Comparison of ENCODE assay signal across 11 cellular contexts in genomic region chr10:88793747-88794299, GRCh38. TPM values are rescaled to one million over a fixed set of nuclear protein-coding genes. Genes with fewer than 3 reads are reported as not detected.
DNase-seq lines count a peak whose midpoint lies in the region; ATAC-seq, FAIRE-seq and TF ChIP-seq lines count a peak whose summit lies in the region.
"Had no signal": no experiment of that assay in that cellular context is flagged by ENCODE, and none has a peak within 500 bp of the region (broad histone marks: within the 10 kb centered on the region; RNA-seq: fewer than 3 reads in every experiment).

No MANE protein-coding gene starts in this region.

- H3K4me3 Mint-ChIP-seq in WTC11 = no peak overlapping the region

- 0 out of 2 replicates have a peak, but pooled peaks cover 4% of the 10 kb centered on the region for H3K9me3 Mint-ChIP-seq in WTC11

- TF ChIP-seq EP300 in A549 (IDR thresholded peaks at IDR 0.05) = no peak

- CTCF ChIA-PET in A549 (lab: Yijun Ruan, JAX) = interaction anchor here (0.8 to 1.7 kb wide), 4 partner anchors 9 to 17 kb away, joined by 3 to 6 read pairs (median 4); partner anchors contain the start of gene LIPM
- CTCF ChIA-PET in WTC11 (lab: Charles Lee) = interaction anchor here (1.0 to 3.4 kb wide), 3 partner anchors 66 to 211 kb away, joined by 3 to 18 read pairs (median 4); partner anchors contain the start of gene RNLS

- peak overlapping the region in 1 of 2 experiments; percentile 60; a peak in 3 of 6 replicates for H3K27ac ChIP-seq in A549

- H3K36me3 Mint-ChIP-seq in WTC11 = no peaks in the 10 kb centered on the region

- POLR2A ChIA-PET in A549 (lab: Yijun Ruan, JAX) = no interaction called here
- POLR2A ChIA-PET in WTC11 (lab: Charles Lee) = no interaction called here

- H3K27ac Mint-ChIP-seq in WTC11 = no peak overlapping the region

- TF ChIP-seq RAD21 in A549 (conservative IDR thresholded peaks at IDR 0.05 in 1 of 2, IDR thresholded peaks at IDR 0.05 in 1 of 2) = no peak

- FAIRE-seq in A549 (lab: Jason Lieb, UNC) (peak; percentile 43), GM12891 (lab: Jason Lieb, UNC) (peak; percentile 16)

- ATAC-seq in A549 (no peak), HG02970 (IDR thresholded peaks at IDR 0.05; ENCODE audit: low FRiP score, unreplicated experiment) (no peak), WTC11 (no peak), HG02623 (IDR thresholded peaks at IDR 0.05; ENCODE audit: unreplicated experiment) (no peak), HG03342 (IDR thresholded peaks at IDR 0.05; ENCODE audit: unreplicated experiment) (no peak)

- peaks cover 22% of the 10 kb centered on the region for H3K4me1 ChIP-seq in A549

- peaks cover 6% of the 10 kb centered on the region; the same call in 1 of the 2 replicates for H3K4me1 Mint-ChIP-seq in WTC11

- TF ChIP-seq POLR2A in A549 (IDR thresholded peaks at IDR 0.05; ENCODE audit: low read length) = no peak
- TF ChIP-seq POLR2A in GM12891 (IDR thresholded peaks at IDR 0.05; ENCODE audit: low read depth, low read length) = no peak

- DNase-seq in A549 (ENCODE audit: low read depth in 1 of 2, low spot score in 1 of 2) (no peak), GM12891 (ENCODE audit: insufficient read length, low spot score) (no peak), NCI-H69 (lab: John Stamatoyannopoulos, UW) (peak; percentile 7), choroid plexus epithelial cell (ENCODE audit: low read depth) (peak; percentile 71), WTC11 (ENCODE audit: low spot score) (no peak)
- DNase-seq: activated effector memory CD4-positive, alpha-beta T cell treated with anti-CD3 and anti-CD28 coated beads, Interleukin-2, amount 50 U/mL, for 16 hours had no signal

- no peaks in the 10 kb centered on the region for H3K9me3 ChIP-seq in A549

- peak overlapping the region; percentile 15; the same call in 1 of the 3 replicates for H3K4me2 ChIP-seq in A549

- TF ChIP-seq CTCF in A549 (IDR thresholded peaks at IDR 0.05) = no peak
- TF ChIP-seq CTCF in choroid plexus epithelial cell (conservative IDR thresholded peaks at IDR 0.05; ENCODE audit: low read depth, low read length) = no peak
- TF ChIP-seq CTCF in WTC11 (IDR thresholded peaks at IDR 0.05) = no peak

- WGBS in A549 (ENCODE audit: missing lambda C conversion rate) = 18% methylated on average over 2 of the region's 2 CpGs

- H3K4me3 ChIP-seq in A549 = no peak overlapping the region
- no peak overlapping the region for H3K4me3 ChIP-seq in choroid plexus epithelial cell (ENCODE audit: low read depth, low read length)

- H3K27me3 Mint-ChIP-seq in WTC11 (ENCODE audit: low read depth) = peaks cover 5% of the 10 kb centered on the region; the same call in 1 of the 2 replicates

TF ChIP-seq in A549, 52 proteins besides CTCF, POLR2A, EP300 and RAD21:
- no peak for TF ChIP-seq FOSL2 (IDR thresholded peaks at IDR 0.05)
- peak; percentile 74 for TF ChIP-seq FOSL2 (CRISPR knock-in tag; IDR thresholded peaks at IDR 0.05)
- no peak for TF ChIP-seq HEYL (CRISPR knock-in tag; IDR thresholded peaks at IDR 0.05)
TF ChIP-seq in A549: peak in this region for 1.

TF ChIP-seq in GM12891, 5 proteins besides CTCF, POLR2A, EP300 and RAD21:
- TF ChIP-seq POLR2AphosphoS5 (IDR thresholded peaks at IDR 0.05; ENCODE audit: low read depth, low read length) (no peak), POU2F2 (IDR thresholded peaks at IDR 0.05; ENCODE audit: low read depth, low read length) (no peak), PAX5 (IDR thresholded peaks at IDR 0.05; ENCODE audit: insufficient read depth, low read length, severe bottlenecking) (no peak), TAF1 (IDR thresholded peaks at IDR 0.05; ENCODE audit: low read depth, low read length) (no peak), SPI1 (IDR thresholded peaks at IDR 0.05; ENCODE audit: low read depth, low read length) (no peak)

TF ChIP-seq in WTC11, 78 proteins besides CTCF, POLR2A, EP300 and RAD21:
- no peak for TF ChIP-seq MYBL2 (CRISPR knock-in tag; IDR thresholded peaks at IDR 0.05)

RNA-seq across cellular contexts. Expression of gene LIPM, which starts 8.7 kb away (rescaled TPM):
- polyA plus RNA-seq in A549 (2011; rRNA removed) (not detected in 2 replicates), A549 (2017; fragmentation: RNase III; extraction: RNeasy Plus Mini Kit Qiagen cat#74134 plus additional on column Dnase treatment) (not detected in 3 replicates)
- polyA plus RNA-seq in A549 (2012; cell fraction: cytosol; rRNA removed) = not detected in 2 replicates
- polyA plus RNA-seq in A549 (2012; cell fraction: nucleus; rRNA removed) = not detected in 2 replicates
- polyA minus RNA-seq in A549 (2011; rRNA and poly(A)+ RNA removed) = not detected in 2 replicates
- polyA plus RNA-seq in GM12891 (2012; ENCODE audit: low read depth, missing spikeins) = not detected
- total RNA-seq in WTC11 (2021) = not detected in 3 replicates
- total RNA-seq: glomerular endothelial cell, mucosa of gallbladder had no signal

RNA-seq across cellular contexts. Expression of gene LIPN, which starts 34.0 kb away (rescaled TPM):
- not detected in 2 replicates for polyA plus RNA-seq in A549 (2011; rRNA removed)
- polyA plus RNA-seq in A549 (2012; cell fraction: cytosol; rRNA removed) = not detected in 2 replicates
- not detected in 2 replicates for polyA plus RNA-seq in A549 (2012; cell fraction: nucleus; rRNA removed)
- polyA plus RNA-seq in A549 (2017; fragmentation: RNase III; extraction: RNeasy Plus Mini Kit Qiagen cat#74134 plus additional on column Dnase treatment) = not detected in 3 replicates
- not detected in 2 replicates for polyA minus RNA-seq in A549 (2011; rRNA and poly(A)+ RNA removed)
- polyA plus RNA-seq in GM12891 (2012; ENCODE audit: low read depth, missing spikeins) = 0.22 TPM
- not detected in 3 replicates for total RNA-seq in WTC11 (2021)
- total RNA-seq: glomerular endothelial cell, mucosa of gallbladder had no signal

RNA-seq across cellular contexts. Expression of gene ANKRD22, which starts 57.8 kb away (rescaled TPM):
- 0.59 and 0.60 TPM in 2 replicates for polyA plus RNA-seq in A549 (2011; rRNA removed)
- polyA plus RNA-seq in A549 (2012; cell fraction: cytosol; rRNA removed) = 0.04 and 0.05 TPM in 2 replicates
- 0.07 TPM in 1 of 2 replicates, not detected in the other for polyA plus RNA-seq in A549 (2012; cell fraction: nucleus; rRNA removed)
- polyA plus RNA-seq in A549 (2017; fragmentation: RNase III; extraction: RNeasy Plus Mini Kit Qiagen cat#74134 plus additional on column Dnase treatment) = 0.29 to 0.53 TPM (median 0.43 TPM) in 3 replicates
- not detected in 2 replicates for polyA minus RNA-seq in A549 (2011; rRNA and poly(A)+ RNA removed)
- polyA plus RNA-seq in GM12891 (2012; ENCODE audit: low read depth, missing spikeins) = 0.39 TPM
- total RNA-seq in WTC11 (2021) = not detected in 3 replicates
- total RNA-seq: glomerular endothelial cell had no signal

Comparison
In these comparisons a context has a peak if more than half of its experiments do, and no peak if none do; other contexts are left out.
1. DNase-seq: peak in NCI-H69 (single experiment) and choroid plexus epithelial cell (single experiment); none in A549 (0 of 2), GM12891 (single experiment) and WTC11 (single experiment).